ENCODE assay signal across 32 cellular contexts in the genomic region with DNA sequence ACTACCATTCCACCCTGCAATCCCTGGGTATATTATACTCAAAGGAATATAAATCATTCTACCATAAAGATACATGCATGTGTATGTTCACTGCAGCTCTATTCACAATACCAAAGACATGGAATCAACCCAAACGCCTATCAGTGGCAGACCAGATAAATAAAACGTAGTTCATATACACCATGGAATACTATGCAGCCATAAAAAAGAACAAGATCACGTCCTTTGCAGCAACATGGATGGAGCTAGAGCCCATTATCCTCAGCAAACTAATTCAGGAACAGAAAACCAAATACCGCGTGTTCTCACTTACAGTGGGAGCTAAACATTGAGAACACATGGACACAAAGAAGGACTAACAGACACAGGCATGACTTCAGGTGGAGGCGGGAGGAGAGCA.
"Had no signal": no experiment of that assay in that cellular context is flagged by ENCODE, and none has a peak within 500 bp of the region (broad histone marks: within the 10 kb centered on the region; RNA-seq: fewer than 3 reads in every experiment).

No MANE protein-coding gene starts in this region.

- ATAC-seq: activated naive CD4-positive, alpha-beta T cell treated with anti-CD3 and anti-CD28 coated beads, Interleukin-2, amount 50 U/mL, for 72 hours; activated naive CD8-positive, alpha-beta T cell treated with anti-CD3 and anti-CD28 coated beads, Interleukin-2, amount 50 U/mL, for 24 hours; activated T-cell treated with anti-CD3 and anti-CD28 coated beads, Interleukin-2, amount 50 U/mL, for 4 hours; activated T-cell treated with anti-CD3 and anti-CD28 coated beads, Interleukin-2, amount 50 U/mL, for 72 hours; activated T-helper 17 cell treated with anti-CD3 and anti-CD28 coated beads, Interleukin-2, amount 50 U/mL, for 72 hours; body of pancreas had no signal

- H3K4me1 ChIP-seq: adrenal gland, ascending aorta, breast epithelium had no signal

- DNase-seq: activated effector memory CD4-positive, alpha-beta T cell treated with anti-CD3 and anti-CD28 coated beads, Interleukin-2, amount 50 U/mL, for 16 hours; activated effector memory CD4-positive, alpha-beta T cell treated with Interleukin-2 at 50 U/mL for 16 hours; activated gamma-delta T cell; activated gamma-delta T cell treated with Interleukin-2 at 50 U/mL for 16 hours; activated naive CD4-positive, alpha-beta T cell; activated naive CD4-positive, alpha-beta T cell treated with anti-CD3 and anti-CD28 coated beads for 36 hours; activated naive CD4-positive, alpha-beta T cell treated with anti-CD3 and anti-CD28 coated beads, Interleukin-2, amount 10 ng/mL, durations not matched to agents 7 days and 5 days; activated naive CD4-positive, alpha-beta T cell treated with anti-CD3 and anti-CD28 coated beads, Interleukin-2, amount 50 U/mL, for 16 hours; activated naive CD4-positive, alpha-beta T cell treated with Interleukin-2 at 50 U/mL for 16 hours; activated naive CD8-positive, alpha-beta T cell treated with anti-CD3 and anti-CD28 coated beads for 36 hours; activated naive CD8-positive, alpha-beta T cell treated with anti-CD3 and anti-CD28 coated beads, Interleukin-2, amount 10 ng/mL, durations not matched to agents 7 days and 5 days; activated naive CD8-positive, alpha-beta T cell treated with anti-CD3 and anti-CD28 coated beads, Interleukin-2, amount 50 U/mL, for 24 hours; activated T-cell treated with anti-CD3 and anti-CD28 coated beads, Interleukin-2, amount 50 U/mL, for 4 hours; activated T-cell treated with anti-CD3 and anti-CD28 coated beads, Interleukin-2, amount 50 U/mL, for 48 hours; activated T-cell treated with anti-CD3 and anti-CD28 coated beads, Interleukin-2, amount 50 U/mL, for 72 hours; adrenal gland; amniotic stem cell; amygdala; anterior cingulate cortex; aorta; body of pancreas; brain microvascular endothelial cell; caudate nucleus; central memory CD4-positive, alpha-beta T cell; cerebellar nuclear complex had no signal

- H3K27ac ChIP-seq: adrenal gland, ascending aorta, body of pancreas, brain microvascular endothelial cell, breast epithelium, cardiac muscle cell had no signal

- H3K4me3 ChIP-seq: adrenal gland, ascending aorta, body of pancreas, breast epithelium, cardiac muscle cell had no signal

- H3K9me3 ChIP-seq: adrenal gland, ascending aorta had no signal

- H3K27me3 ChIP-seq: ascending aorta had no signal

- FAIRE-seq: astrocyte, bronchial epithelial cell had no signal

- H3K36me3 ChIP-seq: adrenal gland, ascending aorta, brain microvascular endothelial cell, breast epithelium, cardiac muscle cell had no signal
